In the genomic region with DNA sequence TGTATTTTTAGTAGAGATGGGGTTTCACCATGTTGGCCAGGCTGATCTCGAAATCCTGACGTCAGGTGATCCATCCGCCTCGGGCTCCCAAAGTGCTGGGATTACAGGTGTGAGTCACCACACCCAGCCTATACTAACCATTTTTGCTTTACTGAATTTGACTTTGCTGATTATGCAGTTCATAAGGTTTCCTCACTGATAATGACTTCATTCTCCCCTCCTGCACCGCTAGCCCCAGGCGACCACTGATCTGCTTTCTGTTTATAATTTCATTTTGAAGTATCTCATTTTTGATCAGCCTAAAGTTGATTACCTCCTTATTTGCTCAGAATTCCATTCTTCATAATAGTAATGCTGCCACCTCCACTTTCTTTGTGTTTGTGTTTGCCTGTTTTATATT, we compare ENCODE assay signal across 17 cellular contexts. TPM values are rescaled to one million over a fixed set of nuclear protein-coding genes. Genes with fewer than 3 reads are reported as not detected.
DNase-seq lines count a peak whose midpoint lies in the region; ATAC-seq and TF ChIP-seq lines count a peak whose summit lies in the region.
"Had no signal": no experiment of that assay in that cellular context is flagged by ENCODE, and none has a peak within 500 bp of the region (broad histone marks: within the 10 kb centered on the region; RNA-seq: fewer than 3 reads in every experiment).

No MANE protein-coding gene starts in this region.

- no peak for TF ChIP-seq CTCF in BE2C (IDR thresholded peaks at IDR 0.05; ENCODE audit: low read depth, low read length)
- no peak for TF ChIP-seq CTCF in CD8-positive, alpha-beta T cell (IDR thresholded peaks at IDR 0.05)

- H3K4me3 Mint-ChIP-seq in CD8-positive, alpha-beta T cell = no peak overlapping the region
- H3K4me3 Mint-ChIP-seq in activated CD4-positive, alpha-beta memory T cell treated with anti-CD3 and anti-CD28 coated beads for 36 hours = no peak overlapping the region

- H3K27me3 ChIP-seq in BE2C = no peaks in the 10 kb centered on the region
- no peaks in the 10 kb centered on the region for H3K27me3 ChIP-seq in CD8-positive, alpha-beta T cell (ENCODE audit: insufficient read depth, low read length)
- H3K27me3 ChIP-seq: Peyer's patch, vagina had no signal

- H3K4me1 ChIP-seq in BE2C = peaks cover 75% of the 10 kb centered on the region
- H3K4me1 ChIP-seq in CD8-positive, alpha-beta T cell (ENCODE audit: insufficient read depth, low read length) = peaks cover 46% of the 10 kb centered on the region
- H3K4me1 ChIP-seq: vagina had no signal

- H3K9me3 Mint-ChIP-seq in CD8-positive, alpha-beta T cell = no peaks in the 10 kb centered on the region
- H3K9me3 Mint-ChIP-seq in activated CD4-positive, alpha-beta memory T cell treated with anti-CD3 and anti-CD28 coated beads for 36 hours = no peaks in the 10 kb centered on the region

- peaks cover 10% of the 10 kb centered on the region for H3K36me3 Mint-ChIP-seq in CD8-positive, alpha-beta T cell
- H3K36me3 Mint-ChIP-seq in activated CD4-positive, alpha-beta memory T cell treated with anti-CD3 and anti-CD28 coated beads for 36 hours = peaks cover 14% of the 10 kb centered on the region

- peak overlapping the region; percentile 24 for H3K27ac Mint-ChIP-seq in CD8-positive, alpha-beta T cell
- peak overlapping the region; percentile 67 for H3K27ac Mint-ChIP-seq in activated CD4-positive, alpha-beta memory T cell treated with anti-CD3 and anti-CD28 coated beads for 36 hours

- POLR2A ChIA-PET in CD8-positive, alpha-beta T cell (lab: Charles Lee) = interaction anchor here (3.2 to 3.4 kb wide), 2 partner anchors 15 to 71 kb away, joined by 12 to 44 read pairs; partner anchors contain the start of gene PPP1R16B
- POLR2A ChIA-PET in activated CD4-positive, alpha-beta memory T cell treated with anti-CD3 and anti-CD28 coated beads for 36 hours (lab: Charles Lee) = no interaction called here

- H3K27ac ChIP-seq in CD8-positive, alpha-beta T cell (ENCODE audit: low read depth, low read length) = no peak overlapping the region
- H3K27ac ChIP-seq: SK-N-MC, vagina had no signal

- ATAC-seq in CD8-positive, alpha-beta T cell = no peak
- no peak for ATAC-seq in GM18867 (IDR thresholded peaks at IDR 0.05; ENCODE audit: unreplicated experiment)
- ATAC-seq in GM21737 (IDR thresholded peaks at IDR 0.05; ENCODE audit: unreplicated experiment) = no peak
- ATAC-seq in HG03521 (IDR thresholded peaks at IDR 0.05; ENCODE audit: unreplicated experiment) = no peak
- ATAC-seq: sciatic nerve had no signal

- intact Hi-C loops in CD8-positive, alpha-beta T cell (cut with DNase I, micrococcal nuclease) = loop anchor here in 1 of 2 experiments (5.0 kb wide), 1 partner anchor 130 kb away; the partner anchor contains the start of gene ACTR5
- intact Hi-C loops in activated CD4-positive, alpha-beta memory T cell treated with anti-CD3 and anti-CD28 coated beads for 36 hours (cut with micrococcal nuclease) = no loop called here

- H3K36me3 ChIP-seq in BE2C = no peaks in the 10 kb centered on the region
- H3K36me3 ChIP-seq in CD8-positive, alpha-beta T cell (ENCODE audit: insufficient read depth, low read length) = no peaks in the 10 kb centered on the region
- H3K36me3 ChIP-seq: left ventricle myocardium inferior, Peyer's patch, vagina had no signal

- H3K4me3 ChIP-seq in BE2C (ENCODE audit: low read depth, low read length) = peak overlapping the region; percentile 22; the same call in 1 of the 2 replicates
- no peak overlapping the region for H3K4me3 ChIP-seq in CD8-positive, alpha-beta T cell (ENCODE audit: low read depth, low read length)
- H3K4me3 ChIP-seq: left ventricle myocardium inferior, Peyer's patch, SK-N-MC, vagina had no signal

- CTCF ChIA-PET in CD8-positive, alpha-beta T cell (lab: Charles Lee) = interaction anchor here (1.0 to 5.9 kb wide), 3 partner anchors 15 to 86 kb away, joined by 3 to 57 read pairs (median 21); partner anchors contain the start of gene PPP1R16B
- CTCF ChIA-PET in activated CD4-positive, alpha-beta memory T cell treated with anti-CD3 and anti-CD28 coated beads for 36 hours (lab: Charles Lee) = no interaction called here

- H3K27me3 Mint-ChIP-seq in CD8-positive, alpha-beta T cell (ENCODE audit: low read depth) = no peaks in the 10 kb centered on the region
- H3K27me3 Mint-ChIP-seq in activated CD4-positive, alpha-beta memory T cell treated with anti-CD3 and anti-CD28 coated beads for 36 hours = no peaks in the 10 kb centered on the region

- DNase-seq in BE2C (peak; percentile 72), mesenteric fat pad (ENCODE audit: low spot score) (peak; percentile 24)
- DNase-seq in CD8-positive, alpha-beta T cell = no peak
- DNase-seq in activated CD4-positive, alpha-beta memory T cell treated with anti-CD3 and anti-CD28 coated beads for 36 hours = peak; percentile 48
- DNase-seq: aorta, GF-D8, left ventricle myocardium inferior, NCI-H2171 treated with DMSO at 0.1 percent for 48 hours, NCI-H774, Peyer's patch, substantia nigra had no signal

- H3K4me1 Mint-ChIP-seq in CD8-positive, alpha-beta T cell (ENCODE audit: low read depth) = peaks cover 92% of the 10 kb centered on the region
- H3K4me1 Mint-ChIP-seq in activated CD4-positive, alpha-beta memory T cell treated with anti-CD3 and anti-CD28 coated beads for 36 hours (ENCODE audit: low read depth) = peaks cover 88% of the 10 kb centered on the region

- H3K9me3 ChIP-seq in BE2C = no peaks in the 10 kb centered on the region
- no peaks in the 10 kb centered on the region for H3K9me3 ChIP-seq in CD8-positive, alpha-beta T cell (ENCODE audit: low read length)
- H3K9me3 ChIP-seq: left ventricle myocardium inferior, Peyer's patch, vagina had no signal

RNA-seq across cellular contexts. Expression of gene FAM83D, which starts 48.7 kb away (rescaled TPM):
- polyA plus RNA-seq in BE2C (2012; ENCODE audit: insufficient read depth, insufficient read length, low read depth) = 14.6 TPM
- total RNA-seq in CD8-positive, alpha-beta T cell = 1 to 10 TPM; 5.3 to 6.3 TPM
- total RNA-seq in activated CD4-positive, alpha-beta memory T cell treated with anti-CD3 and anti-CD28 coated beads for 36 hours = 10 to 100 TPM; 11.1 to 11.2 TPM
- 0.71 TPM for total RNA-seq in mesenteric fat pad

Comparison
In these comparisons a context has a peak if more than half of its experiments do, and no peak if none do; other contexts are left out.
1. DNase-seq: peak in BE2C (single experiment), activated CD4-positive, alpha-beta memory T cell treated with anti-CD3 and anti-CD28 coated beads for 36 hours (single experiment) and mesenteric fat pad (single experiment); none in CD8-positive, alpha-beta T cell (0 of 7).